Comparison of ENCODE assay signal across 28 cellular contexts in the genomic region with DNA sequence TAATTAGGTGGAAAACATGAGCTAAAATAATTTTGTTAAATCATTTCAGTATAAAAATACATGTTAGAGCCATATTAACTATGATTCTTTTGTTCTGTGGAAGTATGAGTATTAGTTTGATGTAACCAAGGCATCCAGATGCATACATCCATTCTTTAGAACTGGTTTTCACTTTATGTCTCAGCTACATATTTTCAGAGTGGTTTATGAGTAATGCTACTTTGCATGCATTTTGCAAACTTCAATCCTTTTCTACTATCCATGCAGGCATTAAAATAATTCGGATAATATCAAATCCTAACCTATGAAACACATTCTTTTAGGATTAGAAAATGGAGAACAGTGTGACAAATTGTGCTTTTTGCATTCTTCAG. TPM values are rescaled to one million over a fixed set of nuclear protein-coding genes. Genes with fewer than 3 reads are reported as not detected.
A peak's percentile ranks its signal among the peaks of the same experiment; 100 is the strongest.
DNase-seq lines count a peak whose midpoint lies in the region; ATAC-seq, FAIRE-seq and TF ChIP-seq lines count a peak whose summit lies in the region.
"Had no signal": no experiment of that assay in that cellular context is flagged by ENCODE, and none has a peak within 500 bp of the region (broad histone marks: within the 10 kb centered on the region; RNA-seq: fewer than 3 reads in every experiment).

No MANE protein-coding gene starts in this region.

- intact Hi-C loops in Right ventricle myocardium inferior (cut with DNase I) (no loop called here), heart right ventricle (cut with DNase I) (loop anchor here in 1 of 10 donors (10.0 kb wide), 1 partner anchor 779 kb away; no protein-coding TSS in a partner anchor)

- H3K4me3 ChIP-seq in heart right ventricle (no peak overlapping the region), astrocyte (ENCODE audit: insufficient read depth, low read depth, low read length) (no peak overlapping the region), smooth muscle cell (no peak overlapping the region), Peyer's patch (no peak overlapping the region)
- H3K4me3 ChIP-seq: K562, psoas muscle, thoracic aorta, uterus had no signal

- no peaks in the 10 kb centered on the region for H3K27me3 Mint-ChIP-seq in astrocyte (ENCODE audit: low read depth, unreplicated experiment)

- no peak overlapping the region for H2AFZ ChIP-seq in astrocyte (ENCODE audit: low read depth, low read length)
- no peak overlapping the region for H2AFZ ChIP-seq in smooth muscle cell (ENCODE audit: low read depth)

- H3K27ac ChIP-seq in heart right ventricle (peak overlapping the region in 5 of 10 donors; percentile 3 to 58 (median 34)), astrocyte (ENCODE audit: low read depth, low read length) (peak overlapping the region; percentile 72), smooth muscle cell (ENCODE audit: low read depth) (peak overlapping the region; percentile 92), Peyer's patch (no peak overlapping the region)
- H3K27ac ChIP-seq: psoas muscle, thoracic aorta had no signal

- H3K79me2 ChIP-seq in astrocyte (ENCODE audit: insufficient read depth, low read length) = peaks cover 55% of the 10 kb centered on the region
- H3K79me2 ChIP-seq in smooth muscle cell (ENCODE audit: low read depth) = peaks cover 85% of the 10 kb centered on the region

- no peak overlapping the region for H3K27ac Mint-ChIP-seq in astrocyte (ENCODE audit: unreplicated experiment)
- H3K27ac Mint-ChIP-seq: activated CD4-positive, alpha-beta T cell treated with anti-CD3 and anti-CD28 coated beads for 36 hours; activated naive CD8-positive, alpha-beta T cell treated with anti-CD3 and anti-CD28 coated beads for 36 hours; CD4-positive, alpha-beta memory T cell; naive thymus-derived CD4-positive, alpha-beta T cell had no signal

- H3F3A ChIP-seq in smooth muscle cell (ENCODE audit: low read depth) = peaks cover 29% of the 10 kb centered on the region

- H3K4me2 ChIP-seq in astrocyte (ENCODE audit: low read length) (peak overlapping the region; percentile 46), smooth muscle cell (peak overlapping the region; percentile 77)

- peaks cover 0 to 67% (median 46%) of the 10 kb centered on the region in 9 donors for H3K4me1 ChIP-seq in heart right ventricle
- peaks cover 24% of the 10 kb centered on the region for H3K4me1 ChIP-seq in astrocyte (ENCODE audit: insufficient read depth, low read length)
- peaks cover 31% of the 10 kb centered on the region for H3K4me1 ChIP-seq in smooth muscle cell (ENCODE audit: low read depth)
- peaks cover 0 to 15% (median 0%) of the 10 kb centered on the region in 4 donors for H3K4me1 ChIP-seq in Peyer's patch

- DNase-seq in Right ventricle myocardium inferior (ENCODE audit: missing footprints) = no peak
- no peak for DNase-seq in heart right ventricle
- peak; percentile 12 for DNase-seq in astrocyte (ENCODE audit: low read depth)
- DNase-seq in fibroblast of peridontal ligament (ENCODE audit: extremely low read depth) = peak; percentile 18
- no peak for DNase-seq in smooth muscle cell (lab: John Stamatoyannopoulos, UW; ENCODE audit: unreplicated experiment)
- no peak for DNase-seq in Peyer's patch
- DNase-seq in GOT3 (lab: John Stamatoyannopoulos, UW) = no peak
- no peak for DNase-seq in NCI-H1930 (lab: John Stamatoyannopoulos, UW)
- DNase-seq: 8988T; activated effector memory CD4-positive, alpha-beta T cell treated with Interleukin-2 at 50 U/mL for 16 hours; activated naive CD8-positive, alpha-beta T cell treated with anti-CD3 and anti-CD28 coated beads for 36 hours; activated T-cell treated with anti-CD3 and anti-CD28 coated beads for 4 hours; CD4-positive, alpha-beta memory T cell; effector CD4-positive, alpha-beta T cell; naive thymus-derived CD4-positive, alpha-beta T cell; NCI-H1417 treated with DMSO at 0.1 percent for 48 hours; NCI-H2107; NCI-H446; NCI-H774; stimulated activated naive CD4-positive, alpha-beta T cell treated with Interleukin-2 at 50 U/mL for 16 hours had no signal

- H3K9ac ChIP-seq in astrocyte (ENCODE audit: low read length) (peak overlapping the region; percentile 54), smooth muscle cell (ENCODE audit: low read depth) (peak overlapping the region; percentile 65)

- TF ChIP-seq CTCF in heart right ventricle (IDR thresholded peaks at IDR 0.05) (no peak), astrocyte (IDR thresholded peaks at IDR 0.05; ENCODE audit: insufficient read depth, low read depth, low read length) (no peak), smooth muscle cell (IDR thresholded peaks at IDR 0.05; ENCODE audit: borderline replicate concordance, insufficient read depth, poor library complexity, severe bottlenecking) (no peak), Peyer's patch (IDR thresholded peaks at IDR 0.05) (no peak)

- H3K27me3 ChIP-seq in heart right ventricle (no peaks in the 10 kb centered on the region), astrocyte (ENCODE audit: insufficient read depth, low read length) (no peaks in the 10 kb centered on the region), smooth muscle cell (ENCODE audit: low read depth) (no peaks in the 10 kb centered on the region), Peyer's patch (no peaks in the 10 kb centered on the region)
- H3K27me3 ChIP-seq: uterus had no signal

- peaks cover 15% of the 10 kb centered on the region for H4K20me1 ChIP-seq in astrocyte (ENCODE audit: insufficient read depth, low read length)
- no peaks in the 10 kb centered on the region for H4K20me1 ChIP-seq in smooth muscle cell (ENCODE audit: low read depth)

- no peaks in the 10 kb centered on the region for H3K9me3 ChIP-seq in heart right ventricle
- no peaks in the 10 kb centered on the region for H3K9me3 ChIP-seq in astrocyte (ENCODE audit: insufficient read depth, low read depth, low read length)
- H3K9me3 ChIP-seq in smooth muscle cell (replicated peaks; ENCODE audit: low read depth) = no peaks in the 10 kb centered on the region
- no peaks in the 10 kb centered on the region for H3K9me3 ChIP-seq in Peyer's patch
- H3K9me3 ChIP-seq: psoas muscle, thoracic aorta, uterus had no signal

- H3K36me3 ChIP-seq in heart right ventricle = peaks cover 0 to 27% (median 0%) of the 10 kb centered on the region in 9 donors
- no peaks in the 10 kb centered on the region for H3K36me3 ChIP-seq in astrocyte (ENCODE audit: insufficient read depth, low read length)
- H3K36me3 ChIP-seq in smooth muscle cell (ENCODE audit: low read depth) = peaks cover 8% of the 10 kb centered on the region
- H3K36me3 ChIP-seq in Peyer's patch = no peaks in the 10 kb centered on the region
- H3K36me3 ChIP-seq: thoracic aorta, uterus had no signal

- WGBS in heart right ventricle, 2 donors = 64 to 69% methylated on average over 1 of the region's 1 CpG
- 43% methylated on average over 1 of the region's 1 CpG for WGBS in smooth muscle cell (ENCODE audit: low lambda C conversion rate)

- H3K9me3 Mint-ChIP-seq in astrocyte (ENCODE audit: unreplicated experiment) = no peaks in the 10 kb centered on the region
- H3K9me3 Mint-ChIP-seq: activated naive CD8-positive, alpha-beta T cell treated with anti-CD3 and anti-CD28 coated beads for 36 hours; CD4-positive, alpha-beta memory T cell had no signal

- peaks cover 4% of the 10 kb centered on the region for H3K36me3 Mint-ChIP-seq in astrocyte (ENCODE audit: low read depth, unreplicated experiment)
- H3K36me3 Mint-ChIP-seq: activated naive CD8-positive, alpha-beta T cell treated with anti-CD3 and anti-CD28 coated beads for 36 hours; CD4-positive, alpha-beta memory T cell; naive thymus-derived CD4-positive, alpha-beta T cell had no signal

- ATAC-seq in Right ventricle myocardium inferior (peak; percentile 13), heart right ventricle (no peak)
- ATAC-seq: activated CD4-positive, alpha-beta T cell treated with anti-CD3 and anti-CD28 coated beads for 36 hours had no signal

- TF ChIP-seq POLR2A in Peyer's patch (IDR thresholded peaks at IDR 0.05) = no peak

- H3K4me3 Mint-ChIP-seq in astrocyte (ENCODE audit: unreplicated experiment) = no peak overlapping the region
- H3K4me3 Mint-ChIP-seq: activated CD4-positive, alpha-beta T cell treated with anti-CD3 and anti-CD28 coated beads for 36 hours; activated naive CD8-positive, alpha-beta T cell treated with anti-CD3 and anti-CD28 coated beads for 36 hours; CD4-positive, alpha-beta memory T cell; naive thymus-derived CD4-positive, alpha-beta T cell had no signal

- FAIRE-seq in astrocyte (lab: Jason Lieb, UNC) = no peak
- FAIRE-seq: frontal cortex had no signal

- H3K4me1 Mint-ChIP-seq in astrocyte (ENCODE audit: low read depth, unreplicated experiment) = peaks cover 36% of the 10 kb centered on the region
- H3K4me1 Mint-ChIP-seq: activated naive CD8-positive, alpha-beta T cell treated with anti-CD3 and anti-CD28 coated beads for 36 hours; CD4-positive, alpha-beta memory T cell had no signal

RNA-seq across cellular contexts. Expression of gene MSRB3, which starts 27.7 kb away (rescaled TPM):
- total RNA-seq in Right ventricle myocardium inferior (148 TPM), heart right ventricle (100 to 1,000 TPM in 9 of 10 donors, 10 to 100 TPM in 1; 98.2 to 169 (median 121) TPM), astrocyte (73.0 and 79.0 TPM in 2 replicates), smooth muscle cell (63.1 and 91.8 TPM in 2 replicates), Peyer's patch (10 to 100 TPM in 2 of 4 donors, 1 to 10 TPM in 2; 2.8 to 14.9 (median 9.3) TPM)
- polyA plus RNA-seq in heart right ventricle (10 to 100 TPM; 44.7 to 52.4 TPM), smooth muscle cell (74.6 and 107 TPM in 2 replicates)
- total RNA-seq: activated naive CD8-positive, alpha-beta T cell treated with anti-CD3 and anti-CD28 coated beads for 36 hours; CD4-positive, alpha-beta memory T cell; HT-29; T-helper 2 cell treated with Interferon-gamma antibody and Interleukin-4, amounts not matched to agents 100 ng/mL and 5 ng/mL, for 36 hours had no signal
- polyA plus RNA-seq: CD4-positive, alpha-beta memory T cell; K562; naive thymus-derived CD4-positive, alpha-beta T cell had no signal

Comparison
In these comparisons a context has a peak if more than half of its experiments do, and no peak if none do; other contexts are left out.
1. DNase-seq: peak in astrocyte (single experiment) and fibroblast of peridontal ligament (single experiment); none in Right ventricle myocardium inferior (single experiment), heart right ventricle (0 of 2), smooth muscle cell (single experiment), Peyer's patch (0 of 3), GOT3 (single experiment) and NCI-H1930 (0 of 2).
2. H3K27ac ChIP-seq: peak in astrocyte (single experiment) and smooth muscle cell (single experiment); none in Peyer's patch (0 of 4).